In genomic region chr7:3434611-3435010, GRCh38 we compare ENCODE assay signal across 1 cellular context.
TF ChIP-seq lines count a peak whose summit lies in the region.

No MANE protein-coding gene starts in this region.

TF ChIP-seq in IMR-90, 13 proteins besides CTCF, POLR2A, EP300 and RAD21:
- TF ChIP-seq MAZ (IDR thresholded peaks at IDR 0.05; ENCODE audit: borderline replicate concordance, low read depth, low read length) (no peak), RCOR1 (IDR thresholded peaks at IDR 0.05; ENCODE audit: insufficient replicate concordance, low read length) (no peak), BHLHE40 (IDR thresholded peaks at IDR 0.05; ENCODE audit: low read depth, low read length) (no peak), CHD1 (IDR thresholded peaks at IDR 0.05; ENCODE audit: low read depth, low read length) (no peak), MAFK (IDR thresholded peaks at IDR 0.05; ENCODE audit: low read depth, low read length) (no peak), USF2 (IDR thresholded peaks at IDR 0.05; ENCODE audit: low read depth, low read length) (no peak), ELK1 (IDR thresholded peaks at IDR 0.05; ENCODE audit: borderline replicate concordance, low read depth, low read length) (no peak), NFE2L2 (IDR thresholded peaks at IDR 0.05; ENCODE audit: low read depth, low read length) (no peak), CEBPB (IDR thresholded peaks at IDR 0.05; ENCODE audit: low read depth, low read length) (no peak), SMC3 (IDR thresholded peaks at IDR 0.05; ENCODE audit: low read depth, low read length) (no peak), FOS (IDR thresholded peaks at IDR 0.05; ENCODE audit: low read depth, low read length) (no peak), MXI1 (IDR thresholded peaks at IDR 0.05; ENCODE audit: borderline replicate concordance, low read depth, low read length) (no peak), RFX5 (IDR thresholded peaks at IDR 0.05; ENCODE audit: low read depth, low read length) (no peak)
TF ChIP-seq in IMR-90: peak in this region for 0.
